8 cellular contexts compared by ENCODE assay signal in genomic region chr1:15578921-15579682, GRCh38. TPM values are rescaled to one million over a fixed set of nuclear protein-coding genes. Genes with fewer than 3 reads are reported as not detected.
DNase-seq lines count a peak whose midpoint lies in the region; ATAC-seq and TF ChIP-seq lines count a peak whose summit lies in the region.
"Had no signal": no experiment of that assay in that cellular context is flagged by ENCODE, and none has a peak within 500 bp of the region (broad histone marks: within the 10 kb centered on the region; RNA-seq: fewer than 3 reads in every experiment).

No MANE protein-coding gene starts in this region.

- no peak for TF ChIP-seq CTCF in mesothelial cell of epicardium (IDR thresholded peaks at IDR 0.05; ENCODE audit: unreplicated experiment)

- DNase-seq in activated CD4-positive, alpha-beta T cell treated with anti-CD3 and anti-CD28 coated beads for 48 hours: peak; percentile 35
- DNase-seq in effector memory CD8-positive, alpha-beta T cell: peak; percentile 5 to 29 (median 8)
- peak; percentile 21 to 36 for DNase-seq in stimulated activated naive CD8-positive, alpha-beta T cell treated with anti-CD3 and anti-CD28 coated beads, Interleukin-15, amount 100 ng/mL, for 72 hours
- DNase-seq in mesothelial cell of epicardium (ENCODE audit: low spot score in 2 of 2, unreplicated experiment in 2 of 2) (no peak), DMS153 treated with DMSO at 0.1 percent for 48 hours (lab: John Stamatoyannopoulos, UW; ENCODE audit: unreplicated experiment) (no peak), ecto neural progenitor cell (ENCODE audit: low spot score) (no peak)
- DNase-seq: NCI-H82 had no signal

- no peaks in the 10 kb centered on the region for H3K27me3 Mint-ChIP-seq in effector memory CD8-positive, alpha-beta T cell
- H3K27me3 Mint-ChIP-seq in stimulated activated naive CD8-positive, alpha-beta T cell treated with anti-CD3 and anti-CD28 coated beads, Interleukin-15, amount 100 ng/mL, for 72 hours: no peaks in the 10 kb centered on the region
- H3K27me3 Mint-ChIP-seq in mesothelial cell of epicardium (ENCODE audit: low read depth): no peaks in the 10 kb centered on the region

- peaks cover 18 to 22% of the 10 kb centered on the region in 2 donors for H3K4me1 Mint-ChIP-seq in effector memory CD8-positive, alpha-beta T cell (ENCODE audit: low read depth in 2 of 2)
- peaks cover 53% of the 10 kb centered on the region for H3K4me1 Mint-ChIP-seq in stimulated activated naive CD8-positive, alpha-beta T cell treated with anti-CD3 and anti-CD28 coated beads, Interleukin-15, amount 100 ng/mL, for 72 hours
- H3K4me1 Mint-ChIP-seq in mesothelial cell of epicardium: no peaks in the 10 kb centered on the region

- H3K9me3 Mint-ChIP-seq in effector memory CD8-positive, alpha-beta T cell: no peaks in the 10 kb centered on the region
- no peaks in the 10 kb centered on the region for H3K9me3 Mint-ChIP-seq in stimulated activated naive CD8-positive, alpha-beta T cell treated with anti-CD3 and anti-CD28 coated beads, Interleukin-15, amount 100 ng/mL, for 72 hours
- no peaks in the 10 kb centered on the region for H3K9me3 Mint-ChIP-seq in mesothelial cell of epicardium

- H3K27ac Mint-ChIP-seq in effector memory CD8-positive, alpha-beta T cell: peak overlapping the region; percentile 93 to 96
- H3K27ac Mint-ChIP-seq in stimulated activated naive CD8-positive, alpha-beta T cell treated with anti-CD3 and anti-CD28 coated beads, Interleukin-15, amount 100 ng/mL, for 72 hours: peak overlapping the region; percentile 95
- no peak overlapping the region for H3K27ac Mint-ChIP-seq in mesothelial cell of epicardium

- ATAC-seq in GM21576 (IDR thresholded peaks at IDR 0.05; ENCODE audit: unreplicated experiment): peak; percentile 27
- peak; percentile 88 for ATAC-seq in effector memory CD8-positive, alpha-beta T cell (replicated peaks)
- ATAC-seq in stimulated activated naive CD8-positive, alpha-beta T cell treated with anti-CD3 and anti-CD28 coated beads, Interleukin-15, amount 100 ng/mL, for 72 hours: peak; percentile 78

- no peaks in the 10 kb centered on the region for H3K36me3 Mint-ChIP-seq in effector memory CD8-positive, alpha-beta T cell (ENCODE audit: insufficient read depth)
- H3K36me3 Mint-ChIP-seq in mesothelial cell of epicardium: no peaks in the 10 kb centered on the region

- peak overlapping the region; percentile 57 to 63 for H3K4me3 Mint-ChIP-seq in effector memory CD8-positive, alpha-beta T cell
- H3K4me3 Mint-ChIP-seq in stimulated activated naive CD8-positive, alpha-beta T cell treated with anti-CD3 and anti-CD28 coated beads, Interleukin-15, amount 100 ng/mL, for 72 hours: peak overlapping the region; percentile 63 to 67
- no peak overlapping the region for H3K4me3 Mint-ChIP-seq in mesothelial cell of epicardium

RNA-seq across cellular contexts. Expression of gene AGMAT, which starts 5.7 kb away (rescaled TPM):
- total RNA-seq in mesothelial cell of epicardium: 0.16 to 0.31 TPM (median 0.25 TPM) in 3 replicates

RNA-seq across cellular contexts. Expression of gene DDI2, which starts 38.2 kb away (rescaled TPM):
- total RNA-seq in mesothelial cell of epicardium: 31.7 to 34.5 TPM (median 34.1 TPM) in 3 replicates

RNA-seq across cellular contexts. Expression of gene DNAJC16, which starts 52.5 kb away (rescaled TPM):
- 24.5 to 28.7 TPM (median 24.7 TPM) in 3 replicates for total RNA-seq in mesothelial cell of epicardium

RNA-seq across cellular contexts. Expression of gene CASP9, which starts 55.1 kb away (rescaled TPM):
- total RNA-seq in mesothelial cell of epicardium: 23.0 to 23.8 TPM (median 23.5 TPM) in 3 replicates

Comparison
In these comparisons a context has a peak if more than half of its experiments do, and no peak if none do; other contexts are left out.
1. ATAC-seq: peak in every context shown above with its lines; median percentile 88 in effector memory CD8-positive, alpha-beta T cell; 78 in stimulated activated naive CD8-positive, alpha-beta T cell treated with anti-CD3 and anti-CD28 coated beads, Interleukin-15, amount 100 ng/mL, for 72 hours; 27 in GM21576.
2. DNase-seq: peak in activated CD4-positive, alpha-beta T cell treated with anti-CD3 and anti-CD28 coated beads for 48 hours (single experiment), effector memory CD8-positive, alpha-beta T cell (3 of 3) and stimulated activated naive CD8-positive, alpha-beta T cell treated with anti-CD3 and anti-CD28 coated beads, Interleukin-15, amount 100 ng/mL, for 72 hours (2 of 2); none in mesothelial cell of epicardium (0 of 2), DMS153 treated with DMSO at 0.1 percent for 48 hours (single experiment) and ecto neural progenitor cell (single experiment).